1 cellular context compared by ENCODE assay signal in the genomic region with DNA sequence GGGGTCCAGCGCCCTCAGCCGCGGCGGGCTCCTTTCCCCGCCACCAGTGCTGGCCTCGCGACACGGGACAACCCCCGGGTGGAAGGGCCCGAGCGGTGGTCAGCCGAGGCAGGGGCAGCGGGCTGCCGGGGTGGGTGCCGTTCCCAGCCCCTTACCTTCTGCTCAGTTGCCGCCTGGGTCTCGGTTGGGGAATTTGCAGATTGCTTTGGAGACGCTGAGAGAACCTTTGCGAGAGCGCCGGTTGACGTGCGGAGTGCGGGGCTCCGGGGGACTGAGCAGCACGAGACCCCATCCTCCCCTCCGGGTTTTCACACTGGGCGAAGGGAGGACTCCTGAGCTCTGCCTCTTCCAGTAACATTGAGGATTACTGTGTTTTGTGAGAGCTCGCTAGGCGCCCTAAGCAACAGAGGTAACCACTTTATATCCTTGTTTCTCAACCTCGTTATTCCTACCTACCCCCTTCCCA.
TF ChIP-seq lines count a peak whose summit lies in the region.

No MANE protein-coding gene starts in this region.

TF ChIP-seq in WTC11, 78 proteins besides CTCF, POLR2A, EP300 and RAD21 (continued from another document):
- TF ChIP-seq, protein P1, sequence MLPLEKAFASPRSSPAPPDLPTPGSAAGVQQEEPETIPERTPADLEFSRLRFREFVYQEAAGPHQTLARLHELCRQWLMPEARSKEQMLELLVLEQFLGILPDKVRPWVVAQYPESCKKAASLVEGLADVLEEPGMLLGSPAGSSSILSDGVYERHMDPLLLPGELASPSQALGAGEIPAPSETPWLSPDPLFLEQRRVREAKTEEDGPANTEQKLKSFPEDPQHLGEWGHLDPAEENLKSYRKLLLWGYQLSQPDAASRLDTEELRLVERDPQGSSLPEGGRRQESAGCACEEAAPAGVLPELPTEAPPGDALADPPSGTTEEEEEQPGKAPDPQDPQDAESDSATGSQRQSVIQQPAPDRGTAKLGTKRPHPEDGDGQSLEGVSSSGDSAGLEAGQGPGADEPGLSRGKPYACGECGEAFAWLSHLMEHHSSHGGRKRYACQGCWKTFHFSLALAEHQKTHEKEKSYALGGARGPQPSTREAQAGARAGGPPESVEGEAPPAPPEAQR (CRISPR knock-in tag; IDR thresholded peaks at IDR 0.05), result no peak
- TF ChIP-seq TCF7 (CRISPR knock-in tag; IDR thresholded peaks at IDR 0.05; ENCODE audit: low read depth) (no peak), ZNF138 (CRISPR knock-in tag; conservative IDR thresholded peaks at IDR 0.05) (no peak), ZBTB21 (CRISPR knock-in tag; IDR thresholded peaks at IDR 0.05; ENCODE audit: borderline replicate concordance) (no peak), FOXJ3 (CRISPR knock-in tag; IDR thresholded peaks at IDR 0.05; ENCODE audit: borderline replicate concordance) (no peak)
- TF ChIP-seq, protein P2, sequence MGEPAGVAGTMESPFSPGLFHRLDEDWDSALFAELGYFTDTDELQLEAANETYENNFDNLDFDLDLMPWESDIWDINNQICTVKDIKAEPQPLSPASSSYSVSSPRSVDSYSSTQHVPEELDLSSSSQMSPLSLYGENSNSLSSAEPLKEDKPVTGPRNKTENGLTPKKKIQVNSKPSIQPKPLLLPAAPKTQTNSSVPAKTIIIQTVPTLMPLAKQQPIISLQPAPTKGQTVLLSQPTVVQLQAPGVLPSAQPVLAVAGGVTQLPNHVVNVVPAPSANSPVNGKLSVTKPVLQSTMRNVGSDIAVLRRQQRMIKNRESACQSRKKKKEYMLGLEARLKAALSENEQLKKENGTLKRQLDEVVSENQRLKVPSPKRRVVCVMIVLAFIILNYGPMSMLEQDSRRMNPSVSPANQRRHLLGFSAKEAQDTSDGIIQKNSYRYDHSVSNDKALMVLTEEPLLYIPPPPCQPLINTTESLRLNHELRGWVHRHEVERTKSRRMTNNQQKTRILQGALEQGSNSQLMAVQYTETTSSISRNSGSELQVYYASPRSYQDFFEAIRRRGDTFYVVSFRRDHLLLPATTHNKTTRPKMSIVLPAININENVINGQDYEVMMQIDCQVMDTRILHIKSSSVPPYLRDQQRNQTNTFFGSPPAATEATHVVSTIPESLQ (CRISPR knock-in tag; IDR thresholded peaks at IDR 0.05), result peak; percentile 19; the same call in 1 of the 2 replicates
- TF ChIP-seq, protein P3, sequence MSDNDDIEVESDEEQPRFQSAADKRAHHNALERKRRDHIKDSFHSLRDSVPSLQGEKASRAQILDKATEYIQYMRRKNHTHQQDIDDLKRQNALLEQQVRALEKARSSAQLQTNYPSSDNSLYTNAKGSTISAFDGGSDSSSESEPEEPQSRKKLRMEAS (CRISPR knock-in tag; IDR thresholded peaks at IDR 0.05), result 0 out of 2 replicates have a peak, but pooled peaks have one; percentile 51
- TF ChIP-seq, protein P4, sequence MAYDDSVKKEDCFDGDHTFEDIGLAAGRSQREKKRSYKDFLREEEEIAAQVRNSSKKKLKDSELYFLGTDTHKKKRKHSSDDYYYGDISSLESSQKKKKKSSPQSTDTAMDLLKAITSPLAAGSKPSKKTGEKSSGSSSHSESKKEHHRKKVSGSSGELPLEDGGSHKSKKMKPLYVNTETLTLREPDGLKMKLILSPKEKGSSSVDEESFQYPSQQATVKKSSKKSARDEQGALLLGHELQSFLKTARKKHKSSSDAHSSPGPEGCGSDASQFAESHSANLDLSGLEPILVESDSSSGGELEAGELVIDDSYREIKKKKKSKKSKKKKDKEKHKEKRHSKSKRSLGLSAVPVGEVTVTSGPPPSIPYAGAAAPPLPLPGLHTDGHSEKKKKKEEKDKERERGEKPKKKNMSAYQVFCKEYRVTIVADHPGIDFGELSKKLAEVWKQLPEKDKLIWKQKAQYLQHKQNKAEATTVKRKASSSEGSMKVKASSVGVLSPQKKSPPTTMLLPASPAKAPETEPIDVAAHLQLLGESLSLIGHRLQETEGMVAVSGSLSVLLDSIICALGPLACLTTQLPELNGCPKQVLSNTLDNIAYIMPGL (CRISPR knock-in tag; IDR thresholded peaks at IDR 0.05), result peak; percentile 52; the same call in 1 of the 2 replicates
